ENCODE assay signal across 1 cellular context in genomic region chr7:100852048-100852872, GRCh38.
A peak's percentile ranks its signal among the peaks of the same experiment; 100 is the strongest.
TF ChIP-seq lines count a peak whose summit lies in the region.

A gene with protein sequence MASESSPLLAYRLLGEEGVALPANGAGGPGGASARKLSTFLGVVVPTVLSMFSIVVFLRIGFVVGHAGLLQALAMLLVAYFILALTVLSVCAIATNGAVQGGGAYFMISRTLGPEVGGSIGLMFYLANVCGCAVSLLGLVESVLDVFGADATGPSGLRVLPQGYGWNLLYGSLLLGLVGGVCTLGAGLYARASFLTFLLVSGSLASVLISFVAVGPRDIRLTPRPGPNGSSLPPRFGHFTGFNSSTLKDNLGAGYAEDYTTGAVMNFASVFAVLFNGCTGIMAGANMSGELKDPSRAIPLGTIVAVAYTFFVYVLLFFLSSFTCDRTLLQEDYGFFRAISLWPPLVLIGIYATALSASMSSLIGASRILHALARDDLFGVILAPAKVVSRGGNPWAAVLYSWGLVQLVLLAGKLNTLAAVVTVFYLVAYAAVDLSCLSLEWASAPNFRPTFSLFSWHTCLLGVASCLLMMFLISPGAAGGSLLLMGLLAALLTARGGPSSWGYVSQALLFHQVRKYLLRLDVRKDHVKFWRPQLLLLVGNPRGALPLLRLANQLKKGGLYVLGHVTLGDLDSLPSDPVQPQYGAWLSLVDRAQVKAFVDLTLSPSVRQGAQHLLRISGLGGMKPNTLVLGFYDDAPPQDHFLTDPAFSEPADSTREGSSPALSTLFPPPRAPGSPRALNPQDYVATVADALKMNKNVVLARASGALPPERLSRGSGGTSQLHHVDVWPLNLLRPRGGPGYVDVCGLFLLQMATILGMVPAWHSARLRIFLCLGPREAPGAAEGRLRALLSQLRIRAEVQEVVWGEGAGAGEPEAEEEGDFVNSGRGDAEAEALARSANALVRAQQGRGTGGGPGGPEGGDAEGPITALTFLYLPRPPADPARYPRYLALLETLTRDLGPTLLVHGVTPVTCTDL (plus strand): TSS chr7:100852713. CDS start chr7:100854198, 1,485 bp downstream.

TF ChIP-seq in HEK293, 187 proteins besides CTCF, POLR2A, EP300 and RAD21 (continued from another document and continues in another):
- TF ChIP-seq ZFP37 (tag by site-specific recombination; IDR thresholded peaks at IDR 0.05) (0 out of 2 replicates have a peak, but pooled peaks have one; percentile 47), ZNF138 (tag by site-specific recombination; IDR thresholded peaks at IDR 0.05; ENCODE audit: borderline replicate concordance) (no peak), ZNF585B (tag by site-specific recombination; IDR thresholded peaks at IDR 0.05) (no peak), ZNF776 (tag by site-specific recombination; IDR thresholded peaks at IDR 0.05; ENCODE audit: borderline replicate concordance) (no peak), GLI2 (tag by site-specific recombination; IDR thresholded peaks at IDR 0.05; ENCODE audit: borderline replicate concordance, low read depth) (no peak), ZNF391 (tag by site-specific recombination; IDR thresholded peaks at IDR 0.05; ENCODE audit: borderline replicate concordance, low read depth) (peak; percentile 77; the same call in 1 of the 2 replicates), ZNF146 (tag by site-specific recombination; IDR thresholded peaks at IDR 0.05) (no peak; the same call in 1 of the 2 replicates), ZBTB48 (tag by site-specific recombination; IDR thresholded peaks at IDR 0.05) (peak; percentile 51; the same call in 1 of the 2 replicates), HOXC10 (CRISPR knock-in tag; IDR thresholded peaks at IDR 0.05) (no peak), ZNF157 (tag by site-specific recombination; IDR thresholded peaks at IDR 0.05) (no peak), GLIS2 (tag by site-specific recombination; IDR thresholded peaks at IDR 0.05) (peak; percentile 82), ZNF10 (tag by site-specific recombination; IDR thresholded peaks at IDR 0.05) (no peak), KLF8 (tag by site-specific recombination; IDR thresholded peaks at IDR 0.05) (peak; percentile 94), ATF2 (tag by site-specific recombination; IDR thresholded peaks at IDR 0.05; ENCODE audit: low read depth) (no peak), MEIS1 (CRISPR knock-in tag; IDR thresholded peaks at IDR 0.05; ENCODE audit: borderline replicate concordance) (no peak), ZNF610 (tag by site-specific recombination; IDR thresholded peaks at IDR 0.05; ENCODE audit: borderline replicate concordance) (no peak), OSR2 (tag by site-specific recombination; IDR thresholded peaks at IDR 0.05) (peak; percentile 68), ZNF341 (tag by site-specific recombination; IDR thresholded peaks at IDR 0.05; ENCODE audit: low read depth) (peak; percentile 93), SP7 (tag by site-specific recombination; IDR thresholded peaks at IDR 0.05) (peak; percentile 60), ZNF514 (tag by site-specific recombination; IDR thresholded peaks at IDR 0.05) (no peak), ZBTB17 (tag by site-specific recombination; IDR thresholded peaks at IDR 0.05) (peak; percentile 85), ZNF2 (tag by site-specific recombination; IDR thresholded peaks at IDR 0.05) (peak; percentile 92), ZNF549 (tag by site-specific recombination; IDR thresholded peaks at IDR 0.05) (no peak), SETDB1 (IDR thresholded peaks at IDR 0.05; ENCODE audit: insufficient read length, low read length) (no peak), ZNF677 (tag by site-specific recombination; IDR thresholded peaks at IDR 0.05) (no peak), ZNF140 (tag by site-specific recombination; IDR thresholded peaks at IDR 0.05) (no peak), ZNF248 (tag by site-specific recombination; IDR thresholded peaks at IDR 0.05) (no peak), ZNF521 (tag by site-specific recombination; IDR thresholded peaks at IDR 0.05) (no peak), ZNF561 (tag by site-specific recombination; IDR thresholded peaks at IDR 0.05; ENCODE audit: borderline replicate concordance) (peak; percentile 43; the same call in 1 of the 2 replicates), BCL11B (tag by site-specific recombination; IDR thresholded peaks at IDR 0.05; ENCODE audit: low read depth) (no peak), TRIM28 (IDR thresholded peaks at IDR 0.05; ENCODE audit: borderline replicate concordance, low read length) (no peak), TCF7L2 (IDR thresholded peaks at IDR 0.05; ENCODE audit: borderline replicate concordance, low read depth, low read length) (no peak), IKZF3 (tag by site-specific recombination; IDR thresholded peaks at IDR 0.05) (peak; percentile 18; the same call in 1 of the 2 replicates), ZNF292 (tag by site-specific recombination; IDR thresholded peaks at IDR 0.05; ENCODE audit: borderline replicate concordance, low read depth) (no peak), ZNF274 (IDR thresholded peaks at IDR 0.05; ENCODE audit: low read length) (no peak), ZNF274 (tag by site-specific recombination; IDR thresholded peaks at IDR 0.05; ENCODE audit: borderline replicate concordance) (no peak), ZBTB21 (tag by site-specific recombination; IDR thresholded peaks at IDR 0.05) (0 out of 2 replicates have a peak, but pooled peaks have one; percentile 13), ZNF132 (tag by site-specific recombination; IDR thresholded peaks at IDR 0.05; ENCODE audit: borderline replicate concordance) (no peak), ZNF571 (tag by site-specific recombination; IDR thresholded peaks at IDR 0.05) (no peak), ZNF768 (tag by site-specific recombination; IDR thresholded peaks at IDR 0.05) (no peak), ZNF214 (tag by site-specific recombination; IDR thresholded peaks at IDR 0.05; ENCODE audit: borderline replicate concordance) (no peak)
- TF ChIP-seq, protein P1, sequence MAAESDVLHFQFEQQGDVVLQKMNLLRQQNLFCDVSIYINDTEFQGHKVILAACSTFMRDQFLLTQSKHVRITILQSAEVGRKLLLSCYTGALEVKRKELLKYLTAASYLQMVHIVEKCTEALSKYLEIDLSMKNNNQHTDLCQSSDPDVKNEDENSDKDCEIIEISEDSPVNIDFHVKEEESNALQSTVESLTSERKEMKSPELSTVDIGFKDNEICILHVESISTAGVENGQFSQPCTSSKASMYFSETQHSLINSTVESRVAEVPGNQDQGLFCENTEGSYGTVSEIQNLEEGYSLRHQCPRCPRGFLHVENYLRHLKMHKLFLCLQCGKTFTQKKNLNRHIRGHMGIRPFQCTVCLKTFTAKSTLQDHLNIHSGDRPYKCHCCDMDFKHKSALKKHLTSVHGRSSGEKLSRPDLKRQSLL (tag by site-specific recombination; IDR thresholded peaks at IDR 0.05): peak; percentile 67; the same call in 1 of the 2 replicates
- TF ChIP-seq, protein P2, sequence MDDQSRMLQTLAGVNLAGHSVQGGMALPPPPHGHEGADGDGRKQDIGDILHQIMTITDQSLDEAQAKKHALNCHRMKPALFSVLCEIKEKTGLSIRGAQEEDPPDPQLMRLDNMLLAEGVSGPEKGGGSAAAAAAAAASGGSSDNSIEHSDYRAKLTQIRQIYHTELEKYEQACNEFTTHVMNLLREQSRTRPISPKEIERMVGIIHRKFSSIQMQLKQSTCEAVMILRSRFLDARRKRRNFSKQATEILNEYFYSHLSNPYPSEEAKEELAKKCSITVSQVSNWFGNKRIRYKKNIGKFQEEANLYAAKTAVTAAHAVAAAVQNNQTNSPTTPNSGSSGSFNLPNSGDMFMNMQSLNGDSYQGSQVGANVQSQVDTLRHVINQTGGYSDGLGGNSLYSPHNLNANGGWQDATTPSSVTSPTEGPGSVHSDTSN (CRISPR knock-in tag; IDR thresholded peaks at IDR 0.05): no peak
- TF ChIP-seq, protein P3, sequence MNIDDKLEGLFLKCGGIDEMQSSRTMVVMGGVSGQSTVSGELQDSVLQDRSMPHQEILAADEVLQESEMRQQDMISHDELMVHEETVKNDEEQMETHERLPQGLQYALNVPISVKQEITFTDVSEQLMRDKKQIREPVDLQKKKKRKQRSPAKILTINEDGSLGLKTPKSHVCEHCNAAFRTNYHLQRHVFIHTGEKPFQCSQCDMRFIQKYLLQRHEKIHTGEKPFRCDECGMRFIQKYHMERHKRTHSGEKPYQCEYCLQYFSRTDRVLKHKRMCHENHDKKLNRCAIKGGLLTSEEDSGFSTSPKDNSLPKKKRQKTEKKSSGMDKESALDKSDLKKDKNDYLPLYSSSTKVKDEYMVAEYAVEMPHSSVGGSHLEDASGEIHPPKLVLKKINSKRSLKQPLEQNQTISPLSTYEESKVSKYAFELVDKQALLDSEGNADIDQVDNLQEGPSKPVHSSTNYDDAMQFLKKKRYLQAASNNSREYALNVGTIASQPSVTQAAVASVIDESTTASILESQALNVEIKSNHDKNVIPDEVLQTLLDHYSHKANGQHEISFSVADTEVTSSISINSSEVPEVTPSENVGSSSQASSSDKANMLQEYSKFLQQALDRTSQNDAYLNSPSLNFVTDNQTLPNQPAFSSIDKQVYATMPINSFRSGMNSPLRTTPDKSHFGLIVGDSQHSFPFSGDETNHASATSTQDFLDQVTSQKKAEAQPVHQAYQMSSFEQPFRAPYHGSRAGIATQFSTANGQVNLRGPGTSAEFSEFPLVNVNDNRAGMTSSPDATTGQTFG (tag by site-specific recombination; IDR thresholded peaks at IDR 0.05; ENCODE audit: borderline replicate concordance): no peak
- TF ChIP-seq, protein P4, sequence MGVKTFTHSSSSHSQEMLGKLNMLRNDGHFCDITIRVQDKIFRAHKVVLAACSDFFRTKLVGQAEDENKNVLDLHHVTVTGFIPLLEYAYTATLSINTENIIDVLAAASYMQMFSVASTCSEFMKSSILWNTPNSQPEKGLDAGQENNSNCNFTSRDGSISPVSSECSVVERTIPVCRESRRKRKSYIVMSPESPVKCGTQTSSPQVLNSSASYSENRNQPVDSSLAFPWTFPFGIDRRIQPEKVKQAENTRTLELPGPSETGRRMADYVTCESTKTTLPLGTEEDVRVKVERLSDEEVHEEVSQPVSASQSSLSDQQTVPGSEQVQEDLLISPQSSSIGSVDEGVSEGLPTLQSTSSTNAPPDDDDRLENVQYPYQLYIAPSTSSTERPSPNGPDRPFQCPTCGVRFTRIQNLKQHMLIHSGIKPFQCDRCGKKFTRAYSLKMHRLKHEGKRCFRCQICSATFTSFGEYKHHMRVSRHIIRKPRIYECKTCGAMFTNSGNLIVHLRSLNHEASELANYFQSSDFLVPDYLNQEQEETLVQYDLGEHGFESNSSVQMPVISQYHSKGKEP (tag by site-specific recombination; IDR thresholded peaks at IDR 0.05): no peak
- TF ChIP-seq, protein P5, sequence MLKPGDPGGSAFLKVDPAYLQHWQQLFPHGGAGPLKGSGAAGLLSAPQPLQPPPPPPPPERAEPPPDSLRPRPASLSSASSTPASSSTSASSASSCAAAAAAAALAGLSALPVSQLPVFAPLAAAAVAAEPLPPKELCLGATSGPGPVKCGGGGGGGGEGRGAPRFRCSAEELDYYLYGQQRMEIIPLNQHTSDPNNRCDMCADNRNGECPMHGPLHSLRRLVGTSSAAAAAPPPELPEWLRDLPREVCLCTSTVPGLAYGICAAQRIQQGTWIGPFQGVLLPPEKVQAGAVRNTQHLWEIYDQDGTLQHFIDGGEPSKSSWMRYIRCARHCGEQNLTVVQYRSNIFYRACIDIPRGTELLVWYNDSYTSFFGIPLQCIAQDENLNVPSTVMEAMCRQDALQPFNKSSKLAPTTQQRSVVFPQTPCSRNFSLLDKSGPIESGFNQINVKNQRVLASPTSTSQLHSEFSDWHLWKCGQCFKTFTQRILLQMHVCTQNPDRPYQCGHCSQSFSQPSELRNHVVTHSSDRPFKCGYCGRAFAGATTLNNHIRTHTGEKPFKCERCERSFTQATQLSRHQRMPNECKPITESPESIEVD (tag by site-specific recombination; IDR thresholded peaks at IDR 0.05): no peak
- TF ChIP-seq, protein P6, sequence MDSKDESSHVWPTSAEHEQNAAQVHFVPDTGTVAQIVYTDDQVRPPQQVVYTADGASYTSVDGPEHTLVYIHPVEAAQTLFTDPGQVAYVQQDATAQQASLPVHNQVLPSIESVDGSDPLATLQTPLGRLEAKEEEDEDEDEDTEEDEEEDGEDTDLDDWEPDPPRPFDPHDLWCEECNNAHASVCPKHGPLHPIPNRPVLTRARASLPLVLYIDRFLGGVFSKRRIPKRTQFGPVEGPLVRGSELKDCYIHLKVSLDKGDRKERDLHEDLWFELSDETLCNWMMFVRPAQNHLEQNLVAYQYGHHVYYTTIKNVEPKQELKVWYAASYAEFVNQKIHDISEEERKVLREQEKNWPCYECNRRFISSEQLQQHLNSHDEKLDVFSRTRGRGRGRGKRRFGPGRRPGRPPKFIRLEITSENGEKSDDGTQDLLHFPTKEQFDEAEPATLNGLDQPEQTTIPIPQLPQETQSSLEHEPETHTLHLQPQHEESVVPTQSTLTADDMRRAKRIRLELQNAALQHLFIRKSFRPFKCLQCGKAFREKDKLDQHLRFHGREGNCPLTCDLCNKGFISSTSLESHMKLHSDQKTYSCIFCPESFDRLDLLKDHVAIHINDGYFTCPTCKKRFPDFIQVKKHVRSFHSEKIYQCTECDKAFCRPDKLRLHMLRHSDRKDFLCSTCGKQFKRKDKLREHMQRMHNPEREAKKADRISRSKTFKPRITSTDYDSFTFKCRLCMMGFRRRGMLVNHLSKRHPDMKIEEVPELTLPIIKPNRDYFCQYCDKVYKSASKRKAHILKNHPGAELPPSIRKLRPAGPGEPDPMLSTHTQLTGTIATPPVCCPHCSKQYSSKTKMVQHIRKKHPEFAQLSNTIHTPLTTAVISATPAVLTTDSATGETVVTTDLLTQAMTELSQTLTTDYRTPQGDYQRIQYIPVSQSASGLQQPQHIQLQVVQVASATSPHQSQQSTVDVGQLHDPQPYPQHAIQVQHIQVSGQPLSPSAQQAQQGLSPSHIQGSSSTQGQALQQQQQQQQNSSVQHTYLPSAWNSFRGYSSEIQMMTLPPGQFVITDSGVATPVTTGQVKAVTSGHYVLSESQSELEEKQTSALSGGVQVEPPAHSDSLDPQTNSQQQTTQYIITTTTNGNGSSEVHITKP (tag by site-specific recombination; IDR thresholded peaks at IDR 0.05): 0 out of 2 replicates have a peak, but pooled peaks have one; percentile 7
